Comparison of ENCODE assay signal across 12 cellular contexts in the genomic region with DNA sequence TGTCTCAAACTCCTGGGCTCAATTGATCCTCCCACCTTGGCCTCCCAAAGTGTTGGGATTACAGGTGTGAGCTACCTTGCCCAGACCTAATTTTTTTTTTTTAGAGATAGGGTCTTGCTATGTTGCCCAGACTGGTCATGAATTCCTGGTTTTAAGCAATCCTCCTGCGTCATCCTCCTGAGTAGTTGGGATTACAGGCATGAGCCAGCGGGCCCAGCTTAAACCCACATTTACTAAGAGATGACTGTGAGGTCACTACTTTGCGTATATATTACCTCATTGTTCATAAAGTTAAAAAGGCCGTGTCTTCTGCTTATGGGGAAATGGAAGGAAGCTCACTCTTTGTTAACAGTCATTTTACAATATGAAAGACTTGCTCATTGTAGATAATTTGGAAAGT. TPM values are rescaled to one million over a fixed set of nuclear protein-coding genes. Genes with fewer than 3 reads are reported as not detected.
DNase-seq lines count a peak whose midpoint lies in the region; ATAC-seq and TF ChIP-seq lines count a peak whose summit lies in the region.
"Had no signal": no experiment of that assay in that cellular context is flagged by ENCODE, and none has a peak within 500 bp of the region (broad histone marks: within the 10 kb centered on the region; RNA-seq: fewer than 3 reads in every experiment).

No MANE protein-coding gene starts in this region.

- H3K27ac ChIP-seq in heart right ventricle (peak overlapping the region in 7 of 10 donors; percentile 84 to 94 (median 91)), right cardiac atrium (ENCODE audit: low read length) (no peak overlapping the region), upper lobe of left lung (peak overlapping the region; percentile 85 to 97 (median 89))

- H3K4me3 ChIP-seq in heart right ventricle (peak overlapping the region in 1 of 10 donors; percentile 58), right cardiac atrium (ENCODE audit: low read length) (no peak overlapping the region), upper lobe of left lung (no peak overlapping the region)

- H3K4me1 ChIP-seq in heart right ventricle (peaks cover 4 to 77% (median 62%) of the 10 kb centered on the region in 9 donors), right cardiac atrium (ENCODE audit: control insufficient read depth, insufficient read depth, low read length) (peaks cover 7% of the 10 kb centered on the region), upper lobe of left lung (peaks cover 45 to 71% (median 68%) of the 10 kb centered on the region in 4 donors)
- H3K4me1 ChIP-seq: BE2C had no signal

- DNase-seq in heart right ventricle (no peak), right cardiac atrium (no peak), memory B cell (ENCODE audit: low spot score in 2 of 2) (no peak), upper lobe of left lung (no peak), DMS79 (lab: John Stamatoyannopoulos, UW) (no peak)
- DNase-seq in activated naive CD4-positive, alpha-beta T cell treated with anti-CD3 and anti-CD28 coated beads, Interleukin-2, amount 50 U/mL, for 72 hours (ENCODE audit: low spot score in 2 of 2): no peak
- no peak for DNase-seq in effector CD8-positive, alpha-beta T cell (lab: John Stamatoyannopoulos, UW)
- DNase-seq: BE2C, NCI-H187 treated with DMSO at 0.1 percent for 48 hours had no signal

- no peak for TF ChIP-seq EP300 in upper lobe of left lung (IDR thresholded peaks at IDR 0.05)

- H3K9me3 Mint-ChIP-seq in activated naive CD4-positive, alpha-beta T cell treated with anti-CD3 and anti-CD28 coated beads, Interleukin-2, amount 50 U/mL, for 72 hours: no peaks in the 10 kb centered on the region
- no peaks in the 10 kb centered on the region for H3K9me3 Mint-ChIP-seq in memory B cell
- H3K9me3 Mint-ChIP-seq: neural crest cell had no signal

- TF ChIP-seq CTCF in heart right ventricle (IDR thresholded peaks at IDR 0.05) (no peak), upper lobe of left lung (IDR thresholded peaks at IDR 0.05) (no peak)

- no peaks in the 10 kb centered on the region for H3K27me3 Mint-ChIP-seq in memory B cell

- no peak for ATAC-seq in heart right ventricle
- ATAC-seq in right cardiac atrium: no peak
- ATAC-seq in activated naive CD4-positive, alpha-beta T cell treated with anti-CD3 and anti-CD28 coated beads, Interleukin-2, amount 50 U/mL, for 72 hours: no peak
- ATAC-seq in memory B cell (ENCODE audit: low read depth): no peak
- ATAC-seq in upper lobe of left lung (ENCODE audit: low FRiP score in 2 of 2): no peak
- ATAC-seq in GM21529 (IDR thresholded peaks at IDR 0.05; ENCODE audit: unreplicated experiment): no peak

- no peaks in the 10 kb centered on the region for H3K27me3 ChIP-seq in heart right ventricle
- no peaks in the 10 kb centered on the region for H3K27me3 ChIP-seq in right cardiac atrium (ENCODE audit: control insufficient read depth, insufficient read depth)
- no peaks in the 10 kb centered on the region for H3K27me3 ChIP-seq in upper lobe of left lung

- H3K36me3 ChIP-seq in heart right ventricle: no peaks in the 10 kb centered on the region
- no peaks in the 10 kb centered on the region for H3K36me3 ChIP-seq in upper lobe of left lung
- H3K36me3 ChIP-seq: BE2C had no signal

- intact Hi-C loops in heart right ventricle (cut with DNase I) (loop anchor here in 1 of 10 donors (5.0 kb wide), 1 partner anchor 37 kb away; a partner anchor contains a TSS), right cardiac atrium (cut with DNase I) (no loop called here)

- H3K4me1 Mint-ChIP-seq in memory B cell: peaks cover 37% of the 10 kb centered on the region

- H3K9me3 ChIP-seq in heart right ventricle: no peaks in the 10 kb centered on the region
- no peaks in the 10 kb centered on the region for H3K9me3 ChIP-seq in right cardiac atrium (ENCODE audit: control insufficient read depth, low read length)
- H3K9me3 ChIP-seq in upper lobe of left lung: no peaks in the 10 kb centered on the region
- H3K9me3 ChIP-seq: BE2C had no signal

- no peak for TF ChIP-seq POLR2A in upper lobe of left lung (IDR thresholded peaks at IDR 0.05)

- H3K36me3 Mint-ChIP-seq in activated naive CD4-positive, alpha-beta T cell treated with anti-CD3 and anti-CD28 coated beads, Interleukin-2, amount 50 U/mL, for 72 hours: peaks cover 20 to 35% of the 10 kb centered on the region in 2 donors
- peaks cover 1% of the 10 kb centered on the region for H3K36me3 Mint-ChIP-seq in memory B cell

- H3K4me3 Mint-ChIP-seq in memory B cell: peak overlapping the region; percentile 32

- 94 to 95% methylated on average over 4 of the region's 4 CpGs for WGBS in heart right ventricle, 2 donors
- WGBS in right cardiac atrium: 91% methylated on average over 4 of the region's 4 CpGs
- 77 to 85% methylated on average over 4 of the region's 4 CpGs for WGBS in upper lobe of left lung, 2 donors

- H3K27ac Mint-ChIP-seq in activated naive CD4-positive, alpha-beta T cell treated with anti-CD3 and anti-CD28 coated beads, Interleukin-2, amount 50 U/mL, for 72 hours: peak overlapping the region; percentile 83 to 90
- no peak overlapping the region for H3K27ac Mint-ChIP-seq in memory B cell

RNA-seq across cellular contexts. Expression of a gene that starts 39.6 kb away (rescaled TPM):
- total RNA-seq in heart right ventricle: 1 to 10 TPM in 9 of 10 donors, under 1 TPM in 1; 0.30 to 7.2 (median 2.6) TPM
- 1 to 10 TPM; 3.8 to 4.5 TPM for polyA plus RNA-seq in heart right ventricle
- 1 to 10 TPM in 1 of 4 donors, under 1 TPM in 3; 0.12 to 1.1 (median 0.49) TPM for total RNA-seq in right cardiac atrium
- polyA plus RNA-seq in right cardiac atrium: 1.8 TPM
- not detected for total RNA-seq in activated naive CD4-positive, alpha-beta T cell treated with anti-CD3 and anti-CD28 coated beads, Interleukin-2, amount 50 U/mL, for 72 hours
- under 1 TPM in 2 of 6 donors, not detected in 4; 0.30 to 0.39 TPM for total RNA-seq in upper lobe of left lung
- total RNA-seq: neural crest cell, temporal lobe had no signal
